In genomic region chr18:9742588-9743131, GRCh38 we compare ENCODE assay signal across 9 cellular contexts. TPM values are rescaled to one million over a fixed set of nuclear protein-coding genes. Genes with fewer than 3 reads are reported as not detected.
DNase-seq lines count a peak whose midpoint lies in the region; ATAC-seq and TF ChIP-seq lines count a peak whose summit lies in the region.
"Had no signal": no experiment of that assay in that cellular context is flagged by ENCODE, and none has a peak within 500 bp of the region (broad histone marks: within the 10 kb centered on the region; RNA-seq: fewer than 3 reads in every experiment).

No MANE protein-coding gene starts in this region.

- H3K27ac ChIP-seq in RWPE2 (ENCODE audit: poor library complexity, severe bottlenecking): peak overlapping the region; percentile 90
- peak overlapping the region; percentile 41 for H3K27ac ChIP-seq in fibroblast of lung (ENCODE audit: insufficient read depth, low read length)

- peaks cover 4% of the 10 kb centered on the region for H3K9me3 Mint-ChIP-seq in nephron

- DNase-seq in AG10803 (ENCODE audit: low read depth): peak; percentile 43
- no peak for DNase-seq in RWPE2 (ENCODE audit: low spot score)
- peak in 1 of 2 donors; percentile 79 for DNase-seq in fibroblast of lung (ENCODE audit: low read depth in 2 of 2)
- no peak for DNase-seq in OCI-M1 (lab: John Stamatoyannopoulos, UW)
- no peak for DNase-seq in AG08396 (ENCODE audit: low spot score)

- no peaks in the 10 kb centered on the region for H3K27me3 Mint-ChIP-seq in nephron (ENCODE audit: low read depth)

- peak overlapping the region; percentile 89 to 95 (median 95) for H3K27ac Mint-ChIP-seq in nephron

- H3K4me3 Mint-ChIP-seq in nephron: peak overlapping the region; percentile 53 to 77 (median 68)

- TF ChIP-seq CTCF in AG10803 (conservative IDR thresholded peaks at IDR 0.05; ENCODE audit: low read length): no peak
- TF ChIP-seq CTCF in RWPE2 (IDR thresholded peaks at IDR 0.05; ENCODE audit: poor library complexity, severe bottlenecking): no peak
- TF ChIP-seq CTCF in fibroblast of lung (conservative IDR thresholded peaks at IDR 0.05 in 1 of 2, IDR thresholded peaks at IDR 0.05 in 1 of 2; ENCODE audit: low read depth in 1 of 2, low read length in 2 of 2): no peak
- TF ChIP-seq CTCF in nephron (IDR thresholded peaks at IDR 0.05; ENCODE audit: unreplicated experiment in 3 of 3): no peak

- H3K79me2 ChIP-seq in fibroblast of lung (ENCODE audit: control insufficient read depth, insufficient read depth, low read length): no peaks in the 10 kb centered on the region

- H3K4me2 ChIP-seq in fibroblast of lung (ENCODE audit: extremely low read depth, insufficient read depth, low read length): peak overlapping the region; percentile 54

- H3K4me1 ChIP-seq in RWPE2 (ENCODE audit: insufficient read depth, poor library complexity, severe bottlenecking) (peaks cover 35% of the 10 kb centered on the region), fibroblast of lung (ENCODE audit: control insufficient read depth, extremely low read depth, insufficient read depth, low read length) (peaks cover 17% of the 10 kb centered on the region)
- H3K4me1 ChIP-seq: BE2C had no signal

- no peak overlapping the region for H2AFZ ChIP-seq in fibroblast of lung (ENCODE audit: low read length)

- H3K36me3 ChIP-seq in RWPE2 (ENCODE audit: low read depth) (peaks cover 9% of the 10 kb centered on the region; the same call in 1 of the 2 replicates), fibroblast of lung (ENCODE audit: control insufficient read depth, insufficient read depth, low read length) (no peaks in the 10 kb centered on the region)
- H3K36me3 ChIP-seq: BE2C had no signal

- H3K9me3 ChIP-seq in RWPE2 (ENCODE audit: severe bottlenecking) (peaks cover 4% of the 10 kb centered on the region), fibroblast of lung (ENCODE audit: control insufficient read depth, insufficient read depth, low read depth, low read length) (no peaks in the 10 kb centered on the region)
- H3K9me3 ChIP-seq: BE2C had no signal

- H4K20me1 ChIP-seq in fibroblast of lung (ENCODE audit: control insufficient read depth, extremely low read depth, insufficient read depth, low read length): no peaks in the 10 kb centered on the region

- H3K27me3 ChIP-seq in RWPE2 (ENCODE audit: insufficient read depth, poor library complexity, severe bottlenecking) (no peaks in the 10 kb centered on the region), fibroblast of lung (ENCODE audit: control insufficient read depth, insufficient read depth, low read length) (no peaks in the 10 kb centered on the region)
- H3K27me3 ChIP-seq: BE2C had no signal

- H3K4me3 ChIP-seq in AG10803 (ENCODE audit: low read length) (peak overlapping the region; percentile 6), RWPE2 (ENCODE audit: severe bottlenecking) (no peak overlapping the region), fibroblast of lung (replicated peaks in 1 of 4; ENCODE audit: control extremely low read depth in 1 of 4, insufficient read depth in 1 of 4, low read depth in 3 of 4, low read length in 4 of 4) (no peak overlapping the region)

- peaks cover 6% of the 10 kb centered on the region for H3K36me3 Mint-ChIP-seq in nephron (ENCODE audit: low read depth)

- H3K9ac ChIP-seq in fibroblast of lung (ENCODE audit: insufficient read depth, low read length): no peak overlapping the region

- H3K4me1 Mint-ChIP-seq in nephron: peaks cover 20% of the 10 kb centered on the region

- ATAC-seq in RWPE2 (ENCODE audit: low read depth): peak; percentile 26; the same call in 2 of the 3 replicates
- no peak for ATAC-seq in GM19324 (IDR thresholded peaks at IDR 0.05; ENCODE audit: low FRiP score, unreplicated experiment)
- ATAC-seq in HG03175 (IDR thresholded peaks at IDR 0.05; ENCODE audit: unreplicated experiment): no peak

RNA-seq across cellular contexts. Expression of gene RAB31, which starts 34.6 kb away (rescaled TPM):
- 26.2 and 29.6 TPM in 2 replicates for total RNA-seq in fibroblast of lung
- 27.4 and 47.1 TPM in 2 replicates for polyA plus RNA-seq in fibroblast of lung
- polyA plus RNA-seq in fibroblast of lung (2012): 19.4 and 32.0 TPM in 2 replicates
- polyA minus RNA-seq in fibroblast of lung (ENCODE audit: low replicate concordance): 18.6 and 30.0 TPM in 2 replicates
